In the genomic region with DNA sequence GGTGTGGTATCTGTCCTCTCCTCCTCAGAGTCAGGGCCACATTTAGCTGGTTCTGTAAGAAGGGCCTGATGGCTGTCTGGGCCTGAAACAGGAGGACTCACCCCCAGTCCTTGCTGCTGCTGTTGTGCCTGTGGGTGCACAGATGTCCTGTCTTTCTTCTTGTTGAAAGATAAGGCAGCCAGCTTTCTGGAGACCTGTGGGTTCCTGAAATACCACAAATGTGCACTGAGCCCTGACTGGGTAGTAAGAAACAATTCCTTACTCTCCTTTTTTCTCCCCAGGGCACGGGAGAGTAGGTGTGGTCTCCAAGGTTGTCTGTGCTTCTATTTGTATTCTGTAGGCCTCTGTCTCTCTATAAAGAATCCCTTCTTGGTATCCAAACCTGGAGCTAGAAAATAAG, we compare ENCODE assay signal across 1 cellular context.
TF ChIP-seq lines count a peak whose summit lies in the region.

No MANE protein-coding gene starts in this region.

TF ChIP-seq in GM23338, 12 proteins besides CTCF, POLR2A, EP300 and RAD21 (continued from another document):
- TF ChIP-seq, protein P1, sequence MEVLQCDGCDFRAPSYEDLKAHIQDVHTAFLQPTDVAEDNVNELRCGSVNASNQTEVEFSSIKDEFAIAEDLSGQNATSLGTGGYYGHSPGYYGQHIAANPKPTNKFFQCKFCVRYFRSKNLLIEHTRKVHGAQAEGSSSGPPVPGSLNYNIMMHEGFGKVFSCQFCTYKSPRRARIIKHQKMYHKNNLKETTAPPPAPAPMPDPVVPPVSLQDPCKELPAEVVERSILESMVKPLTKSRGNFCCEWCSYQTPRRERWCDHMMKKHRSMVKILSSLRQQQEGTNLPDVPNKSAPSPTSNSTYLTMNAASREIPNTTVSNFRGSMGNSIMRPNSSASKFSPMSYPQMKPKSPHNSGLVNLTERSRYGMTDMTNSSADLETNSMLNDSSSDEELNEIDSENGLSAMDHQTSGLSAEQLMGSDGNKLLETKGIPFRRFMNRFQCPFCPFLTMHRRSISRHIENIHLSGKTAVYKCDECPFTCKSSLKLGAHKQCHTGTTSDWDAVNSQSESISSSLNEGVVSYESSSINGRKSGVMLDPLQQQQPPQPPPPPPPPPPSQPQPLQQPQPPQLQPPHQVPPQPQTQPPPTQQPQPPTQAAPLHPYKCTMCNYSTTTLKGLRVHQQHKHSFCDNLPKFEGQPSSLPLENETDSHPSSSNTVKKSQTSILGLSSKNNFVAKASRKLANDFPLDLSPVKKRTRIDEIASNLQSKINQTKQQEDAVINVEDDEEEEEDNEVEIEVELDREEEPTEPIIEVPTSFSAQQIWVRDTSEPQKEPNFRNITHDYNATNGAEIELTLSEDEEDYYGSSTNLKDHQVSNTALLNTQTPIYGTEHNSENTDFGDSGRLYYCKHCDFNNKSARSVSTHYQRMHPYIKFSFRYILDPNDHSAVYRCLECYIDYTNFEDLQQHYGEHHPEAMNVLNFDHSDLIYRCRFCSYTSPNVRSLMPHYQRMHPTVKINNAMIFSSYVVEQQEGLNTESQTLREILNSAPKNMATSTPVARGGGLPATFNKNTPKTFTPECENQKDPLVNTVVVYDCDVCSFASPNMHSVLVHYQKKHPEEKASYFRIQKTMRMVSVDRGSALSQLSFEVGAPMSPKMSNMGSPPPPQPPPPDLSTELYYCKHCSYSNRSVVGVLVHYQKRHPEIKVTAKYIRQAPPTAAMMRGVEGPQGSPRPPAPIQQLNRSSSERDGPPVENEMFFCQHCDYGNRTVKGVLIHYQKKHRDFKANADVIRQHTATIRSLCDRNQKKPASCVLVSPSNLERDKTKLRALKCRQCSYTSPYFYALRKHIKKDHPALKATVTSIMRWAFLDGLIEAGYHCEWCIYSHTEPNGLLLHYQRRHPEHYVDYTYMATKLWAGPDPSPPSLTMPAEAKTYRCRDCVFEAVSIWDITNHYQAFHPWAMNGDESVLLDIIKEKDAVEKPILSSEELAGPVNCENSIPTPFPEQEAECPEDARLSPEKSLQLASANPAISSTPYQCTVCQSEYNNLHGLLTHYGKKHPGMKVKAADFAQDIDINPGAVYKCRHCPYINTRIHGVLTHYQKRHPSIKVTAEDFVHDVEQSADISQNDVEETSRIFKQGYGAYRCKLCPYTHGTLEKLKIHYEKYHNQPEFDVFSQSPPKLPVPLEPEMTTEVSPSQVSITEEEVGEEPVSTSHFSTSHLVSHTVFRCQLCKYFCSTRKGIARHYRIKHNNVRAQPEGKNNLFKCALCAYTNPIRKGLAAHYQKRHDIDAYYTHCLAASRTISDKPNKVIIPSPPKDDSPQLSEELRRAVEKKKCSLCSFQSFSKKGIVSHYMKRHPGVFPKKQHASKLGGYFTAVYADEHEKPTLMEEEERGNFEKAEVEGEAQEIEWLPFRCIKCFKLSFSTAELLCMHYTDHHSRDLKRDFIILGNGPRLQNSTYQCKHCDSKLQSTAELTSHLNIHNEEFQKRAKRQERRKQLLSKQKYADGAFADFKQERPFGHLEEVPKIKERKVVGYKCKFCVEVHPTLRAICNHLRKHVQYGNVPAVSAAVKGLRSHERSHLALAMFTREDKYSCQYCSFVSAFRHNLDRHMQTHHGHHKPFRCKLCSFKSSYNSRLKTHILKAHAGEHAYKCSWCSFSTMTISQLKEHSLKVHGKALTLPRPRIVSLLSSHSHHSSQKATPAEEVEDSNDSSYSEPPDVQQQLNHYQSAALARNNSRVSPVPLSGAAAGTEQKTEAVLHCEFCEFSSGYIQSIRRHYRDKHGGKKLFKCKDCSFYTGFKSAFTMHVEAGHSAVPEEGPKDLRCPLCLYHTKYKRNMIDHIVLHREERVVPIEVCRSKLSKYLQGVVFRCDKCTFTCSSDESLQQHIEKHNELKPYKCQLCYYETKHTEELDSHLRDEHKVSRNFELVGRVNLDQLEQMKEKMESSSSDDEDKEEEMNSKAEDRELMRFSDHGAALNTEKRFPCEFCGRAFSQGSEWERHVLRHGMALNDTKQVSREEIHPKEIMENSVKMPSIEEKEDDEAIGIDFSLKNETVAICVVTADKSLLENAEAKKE (CRISPR knock-in tag; IDR thresholded peaks at IDR 0.05): no peak
- TF ChIP-seq STAT1 (IDR thresholded peaks at IDR 0.05; ENCODE audit: unreplicated experiment) (no peak), CREB1 (CRISPR knock-in tag; IDR thresholded peaks at IDR 0.05; ENCODE audit: low read depth) (no peak), ZNF114 (CRISPR knock-in tag; IDR thresholded peaks at IDR 0.05) (no peak)
TF ChIP-seq in GM23338: peak in this region for 0.
